In genomic region chr15:82832601-82833209, GRCh38 we compare ENCODE assay signal across 8 cellular contexts. TPM values are rescaled to one million over a fixed set of nuclear protein-coding genes. Genes with fewer than 3 reads are reported as not detected.
DNase-seq lines count a peak whose midpoint lies in the region; ATAC-seq and TF ChIP-seq lines count a peak whose summit lies in the region.

No MANE protein-coding gene starts in this region.

- BruUV-seq in PC-9 (replicated peaks; lab: Mats Ljungman, UMichigan), result no TSS peak

- no peaks in the 10 kb centered on the region for H3K4me1 Mint-ChIP-seq in progenitor cell of endocrine pancreas (ENCODE audit: low read depth)

- H3K4me3 ChIP-seq in PC-9 (no peak overlapping the region), brain microvascular endothelial cell (ENCODE audit: low read depth, low read length) (no peak overlapping the region)

- POLR2A ChIA-PET in PC-9 (lab: Charles Lee; ENCODE audit: unreplicated experiment), result interaction anchor here (0.5 to 0.8 kb wide), 5 partner anchors 10 to 292 kb away, joined by 3 to 10 read pairs (median 3); partner anchors contain the start of gene RPS17

- H4K20me1 ChIP-seq in PC-9 (ENCODE audit: insufficient read depth), result no peaks in the 10 kb centered on the region

- no peaks in the 10 kb centered on the region for H3K9me2 ChIP-seq in PC-9 (ENCODE audit: insufficient read depth)

- in situ Hi-C loops in brain microvascular endothelial cell (cut with HindIII; ENCODE audit: low pct_ligation_motif_present, low sequenced_read_pairs), result no loop called here

- TF ChIP-seq CTCF in PC-9 (conservative IDR thresholded peaks at IDR 0.05) (no peak; the same call in 1 of the 2 replicates), brain microvascular endothelial cell (IDR thresholded peaks at IDR 0.05; ENCODE audit: low read depth, low read length, missing control alignments) (peak; percentile 33), progenitor cell of endocrine pancreas (IDR thresholded peaks at IDR 0.05; ENCODE audit: unreplicated experiment) (no peak)

- no peak overlapping the region for H2AFZ ChIP-seq in PC-9

- H3K4me3 Mint-ChIP-seq in progenitor cell of endocrine pancreas (ENCODE audit: low read depth), result no peak overlapping the region

- H3K27ac Mint-ChIP-seq in progenitor cell of endocrine pancreas, result peak overlapping the region; percentile 21

- H3K4me1 ChIP-seq in PC-9 (replicated peaks; ENCODE audit: insufficient read depth), result peaks cover 22% of the 10 kb centered on the region

- DNase-seq in activated gamma-delta T cell treated with anti-CD3 and anti-CD28 coated beads, Interleukin-2, amount 50 U/mL, for 16 hours (ENCODE audit: low read depth), result peak; percentile 13
- DNase-seq in activated gamma-delta T cell treated with Interleukin-2 at 50 U/mL for 16 hours, result no peak
- DNase-seq in PC-9, result peak; percentile 51 to 87
- peak; percentile 70 for DNase-seq in brain microvascular endothelial cell
- no peak for DNase-seq in progenitor cell of endocrine pancreas (ENCODE audit: low spot score, unreplicated experiment)
- no peak for DNase-seq in NCI-H128 (lab: John Stamatoyannopoulos, UW; ENCODE audit: unreplicated experiment)
- DNase-seq in HuH-7 (ENCODE audit: low spot score), result no peak

- H3K27ac ChIP-seq in PC-9 (peak overlapping the region; percentile 65), brain microvascular endothelial cell (peak overlapping the region; percentile 2)

- no peaks in the 10 kb centered on the region for H3K9me3 ChIP-seq in PC-9 (ENCODE audit: insufficient read depth, low read depth)

- H3K4me2 ChIP-seq in PC-9, result peak overlapping the region; percentile 47

- H3K27me3 ChIP-seq in PC-9 (ENCODE audit: insufficient read depth, low read depth) (no peaks in the 10 kb centered on the region), brain microvascular endothelial cell (replicated peaks) (no peaks in the 10 kb centered on the region)

- intact Hi-C loops in PC-9 (cut with micrococcal nuclease; ENCODE audit: unreplicated experiment), result no loop called here

- H3K27me3 Mint-ChIP-seq in progenitor cell of endocrine pancreas, result no peaks in the 10 kb centered on the region

- peaks cover 17% of the 10 kb centered on the region for H3F3A ChIP-seq in PC-9 (ENCODE audit: insufficient read depth, low read depth)

- no peaks in the 10 kb centered on the region for H3K79me2 ChIP-seq in PC-9 (ENCODE audit: low read depth)

- CTCF ChIA-PET in PC-9 (lab: Charles Lee), result interaction anchor here (0.6 to 1.1 kb wide), 3 partner anchors 23 to 179 kb away, joined by 3 to 12 read pairs (median 4); partner anchors contain the start of gene C15orf40

- peaks cover 14% of the 10 kb centered on the region for H3K36me3 ChIP-seq in PC-9 (ENCODE audit: low read depth)
- peaks cover 70% of the 10 kb centered on the region for H3K36me3 ChIP-seq in brain microvascular endothelial cell (replicated peaks)

- H3K9me3 Mint-ChIP-seq in progenitor cell of endocrine pancreas (ENCODE audit: low read depth), result no peaks in the 10 kb centered on the region

- H3K36me3 Mint-ChIP-seq in progenitor cell of endocrine pancreas (ENCODE audit: insufficient read depth), result peaks cover 53% of the 10 kb centered on the region

- peak; percentile 78 for ATAC-seq in HG02885 (IDR thresholded peaks at IDR 0.05; ENCODE audit: poor library complexity, unreplicated experiment)

RNA-seq across cellular contexts. Expression of gene WHAMM, which starts 23.3 kb away (rescaled TPM):
- 6.4 and 6.9 TPM in 2 replicates for total RNA-seq in PC-9 (2021)
- total RNA-seq in progenitor cell of endocrine pancreas, result 7.5 and 8.1 TPM in 2 replicates

RNA-seq across cellular contexts. Expression of gene FSD2, which starts 26.8 kb away (rescaled TPM):
- total RNA-seq in PC-9 (2021) (not detected in 2 replicates), progenitor cell of endocrine pancreas (not detected in 2 replicates)

Comparison
In these comparisons a context has a peak if more than half of its experiments do, and no peak if none do; other contexts are left out.
1. DNase-seq: peak in activated gamma-delta T cell treated with anti-CD3 and anti-CD28 coated beads, Interleukin-2, amount 50 U/mL, for 16 hours (single experiment), PC-9 (2 of 2) and brain microvascular endothelial cell (single experiment); none in activated gamma-delta T cell treated with Interleukin-2 at 50 U/mL for 16 hours (single experiment), progenitor cell of endocrine pancreas (single experiment), NCI-H128 (single experiment) and HuH-7 (single experiment).